Comparison of ENCODE assay signal across 14 cellular contexts in genomic region chr3:83601704-83602103, GRCh38.
DNase-seq lines count a peak whose midpoint lies in the region; ATAC-seq and TF ChIP-seq lines count a peak whose summit lies in the region.
"Had no signal": no experiment of that assay in that cellular context is flagged by ENCODE, and none has a peak within 500 bp of the region (broad histone marks: within the 10 kb centered on the region; RNA-seq: fewer than 3 reads in every experiment).

No MANE protein-coding gene starts in this region.

- peak; percentile 79 for DNase-seq in NCI-H748 treated with DMSO at 0.1 percent for 48 hours (lab: John Stamatoyannopoulos, UW)
- no peak for DNase-seq in NCI-H748 (lab: John Stamatoyannopoulos, UW; ENCODE audit: unreplicated experiment)
- DNase-seq in HT1080 (ENCODE audit: low read depth) = peak; percentile 3
- DNase-seq in PC-3 = no peak
- no peak for DNase-seq in HFFc6
- DNase-seq in NCI-H2196 treated with DMSO at 0.1 percent for 48 hours (lab: John Stamatoyannopoulos, UW; ENCODE audit: unreplicated experiment) = no peak
- DNase-seq: C1 segment of cervical spinal cord, NCI-H1092, NCI-H446, SJCRH30 had no signal

- no peak overlapping the region for H3K27ac Mint-ChIP-seq in HFFc6
- H3K27ac Mint-ChIP-seq: T-helper 2 cell treated with Interferon-gamma antibody and Interleukin-4, amounts not matched to agents 5 μg/mL and 100 μg/mL, for 36 hours had no signal

- no peak for ATAC-seq in PC-3
- no peak for ATAC-seq in GM21786 (IDR thresholded peaks at IDR 0.05; ENCODE audit: unreplicated experiment)
- ATAC-seq: K562 had no signal

- H3K27ac ChIP-seq in PC-3 (ENCODE audit: low read length) = no peak overlapping the region
- H3K27ac ChIP-seq: SJCRH30 had no signal

- peaks cover 11% of the 10 kb centered on the region for H3K4me1 ChIP-seq in PC-3 (ENCODE audit: insufficient read depth, low read length)
- no peaks in the 10 kb centered on the region for H3K4me1 ChIP-seq in skeletal muscle satellite cell (ENCODE audit: control insufficient read depth, insufficient read depth, low read length)
- H3K4me1 ChIP-seq: SJCRH30 had no signal

- H3K9ac ChIP-seq in PC-3 (ENCODE audit: low read length) (no peak overlapping the region), skeletal muscle satellite cell (ENCODE audit: low read depth, low read length) (no peak overlapping the region)

- no peaks in the 10 kb centered on the region for H3K79me2 ChIP-seq in PC-3 (ENCODE audit: low read length)

- CTCF ChIA-PET in PC-3 (lab: Charles Lee) = no interaction called here

- H3K27me3 ChIP-seq in PC-3 (ENCODE audit: low read length) = no peaks in the 10 kb centered on the region
- no peaks in the 10 kb centered on the region for H3K27me3 ChIP-seq in skeletal muscle satellite cell (ENCODE audit: control insufficient read depth, insufficient read depth, low read length)
- H3K27me3 ChIP-seq: SJCRH30 had no signal

- POLR2A ChIA-PET in PC-3 (lab: Charles Lee; ENCODE audit: unreplicated experiment) = no interaction called here

- no peaks in the 10 kb centered on the region for H4K20me1 ChIP-seq in PC-3 (ENCODE audit: low read length)

- no peaks in the 10 kb centered on the region for H3F3A ChIP-seq in PC-3 (ENCODE audit: low read length, unreplicated experiment)

- H3K4me2 ChIP-seq in PC-3 (ENCODE audit: low read length) = peak overlapping the region; percentile 59
- H3K4me2 ChIP-seq in skeletal muscle satellite cell (ENCODE audit: low read length) = peak overlapping the region; percentile 5

- H3K4me3 ChIP-seq in PC-3 (ENCODE audit: low read length) (no peak overlapping the region; the same call in 1 of the 2 replicates), skeletal muscle satellite cell (ENCODE audit: low read length) (no peak overlapping the region)
- H3K4me3 ChIP-seq: K562, SJCRH30 had no signal

- no peaks in the 10 kb centered on the region for H3K9me2 ChIP-seq in PC-3 (replicated peaks; ENCODE audit: low read length)

- no peak for TF ChIP-seq CTCF in PC-3 (conservative IDR thresholded peaks at IDR 0.05; ENCODE audit: low read depth, low read length)
- TF ChIP-seq CTCF in HFFc6 (IDR thresholded peaks at IDR 0.05) = no peak

- intact Hi-C loops in PC-3 (cut with micrococcal nuclease) = no loop called here

- peak overlapping the region; percentile 37; the same call in 1 of the 2 replicates for H2AFZ ChIP-seq in PC-3 (ENCODE audit: low read length)

- H3K36me3 Mint-ChIP-seq in HFFc6 (ENCODE audit: low read depth) = no peaks in the 10 kb centered on the region

- no peaks in the 10 kb centered on the region for H3K36me3 ChIP-seq in PC-3 (ENCODE audit: low read depth, low read length)
- H3K36me3 ChIP-seq in skeletal muscle satellite cell (ENCODE audit: insufficient read depth, low read length) = no peaks in the 10 kb centered on the region
- H3K36me3 ChIP-seq: SJCRH30 had no signal

- peaks cover 32% of the 10 kb centered on the region for H3K9me3 Mint-ChIP-seq in HFFc6

- H3K4me1 Mint-ChIP-seq in HFFc6 (ENCODE audit: low read depth) = no peaks in the 10 kb centered on the region

- BruUV-seq in PC-3 (replicated peaks; lab: Mats Ljungman, UMichigan) = no TSS peak

- H3K4me3 Mint-ChIP-seq in HFFc6 = no peak overlapping the region
- H3K4me3 Mint-ChIP-seq: T-helper 2 cell treated with Interferon-gamma antibody and Interleukin-4, amounts not matched to agents 5 μg/mL and 100 μg/mL, for 36 hours had no signal

- no peaks in the 10 kb centered on the region for H3K27me3 Mint-ChIP-seq in HFFc6 (ENCODE audit: insufficient read depth)

- H3K9me3 ChIP-seq in PC-3 (ENCODE audit: low read length) (no peaks in the 10 kb centered on the region), skeletal muscle satellite cell (replicated peaks; ENCODE audit: low read length) (no peaks in the 10 kb centered on the region)
- H3K9me3 ChIP-seq: SJCRH30 had no signal

Comparison
In these comparisons a context has a peak if more than half of its experiments do, and no peak if none do; other contexts are left out.
1. DNase-seq: peak in NCI-H748 treated with DMSO at 0.1 percent for 48 hours (single experiment) and HT1080 (single experiment); none in NCI-H748 (single experiment), PC-3 (single experiment), HFFc6 (single experiment) and NCI-H2196 treated with DMSO at 0.1 percent for 48 hours (single experiment).